21 cellular contexts compared by ENCODE assay signal in genomic region chr15:36133686-36134085, GRCh38.
"Had no signal": no experiment of that assay in that cellular context is flagged by ENCODE, and none has a peak within 500 bp of the region (broad histone marks: within the 10 kb centered on the region; RNA-seq: fewer than 3 reads in every experiment).

No MANE protein-coding gene starts in this region.

- H3K4me3 ChIP-seq: ascending aorta, breast epithelium, gastrocnemius medialis, mucosa of descending colon, spleen, testis, uterus had no signal

- H3K9me3 ChIP-seq: ascending aorta, breast epithelium, gastrocnemius medialis, mucosa of descending colon, testis, uterus had no signal

- H3K36me3 Mint-ChIP-seq: activated naive CD4-positive, alpha-beta T cell treated with anti-CD3 and anti-CD28 coated beads, Interleukin-2, amount 50 U/mL, for 72 hours; memory B cell had no signal

- H3K27ac ChIP-seq: ascending aorta, breast epithelium, gastrocnemius medialis, spleen, testis, uterus, WERI-Rb-1 had no signal

- H3K27ac Mint-ChIP-seq: activated naive CD4-positive, alpha-beta T cell treated with anti-CD3 and anti-CD28 coated beads, Interleukin-2, amount 50 U/mL, for 72 hours; activated T-helper 17 cell treated with anti-CD3 and anti-CD28 coated beads, Interleukin-2, amount 50 U/mL, for 72 hours; memory B cell had no signal

- H3K4me3 Mint-ChIP-seq: activated T-helper 17 cell treated with anti-CD3 and anti-CD28 coated beads, Interleukin-2, amount 50 U/mL, for 72 hours; central memory CD8-positive, alpha-beta T cell; memory B cell; neural crest cell had no signal

- H3K27me3 Mint-ChIP-seq: activated T-helper 17 cell treated with anti-CD3 and anti-CD28 coated beads, Interleukin-2, amount 50 U/mL, for 72 hours; central memory CD8-positive, alpha-beta T cell; memory B cell had no signal

- H3K4me1 ChIP-seq: ascending aorta, breast epithelium, gastrocnemius medialis, spleen, testis, uterus had no signal

- H3K36me3 ChIP-seq: ascending aorta, breast epithelium, gastrocnemius medialis, spleen, uterus, WERI-Rb-1 had no signal

- H3K27me3 ChIP-seq: ascending aorta, breast epithelium, gastrocnemius medialis, spleen, testis, uterus had no signal

- H3K4me1 Mint-ChIP-seq: activated T-helper 17 cell treated with anti-CD3 and anti-CD28 coated beads, Interleukin-2, amount 50 U/mL, for 72 hours; central memory CD8-positive, alpha-beta T cell; memory B cell; neural crest cell had no signal

- DNase-seq: activated CD4-positive, CD25-positive, alpha-beta regulatory T cell treated with anti-CD3 and anti-CD28 coated beads, Interleukin-2, amount 50 U/mL, for 72 hours; activated T-cell treated with anti-CD3 and anti-CD28 coated beads, Interleukin-2, amount 50 U/mL, for 1 hour; effector memory CD4-positive, alpha-beta T cell; gastrocnemius medialis; hypothalamus; mucosa of descending colon; retina; spleen; stimulated activated CD4-positive, alpha-beta T cell treated with anti-CD3 and anti-CD28 coated beads, Interleukin-4, amount 100 ng/mL, for 1 hour; stimulated activated naive CD4-positive, alpha-beta T cell; testis; trophoblast cell; uterus; WERI-Rb-1 had no signal
